ENCODE assay signal across 25 cellular contexts in the genomic region with DNA sequence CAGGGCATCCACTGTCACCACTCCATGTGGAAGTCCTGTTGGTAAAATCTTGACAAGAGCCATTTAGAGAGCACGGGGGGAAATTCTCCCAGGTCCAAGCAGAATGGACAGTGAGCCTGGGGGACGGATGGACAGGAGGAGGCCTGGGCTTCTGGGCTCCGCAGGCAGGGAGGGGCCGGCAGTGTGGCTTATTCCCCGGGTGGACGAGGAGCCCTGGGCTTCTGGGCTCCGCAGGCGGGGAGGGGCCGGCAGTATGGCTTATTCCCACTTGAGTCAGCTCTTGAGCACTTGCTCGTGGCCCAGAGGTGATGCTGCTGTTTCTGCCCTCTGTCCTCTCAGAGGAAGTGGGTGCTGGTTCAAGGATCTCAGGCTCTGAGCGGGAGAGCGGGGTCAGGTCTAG. TPM values are rescaled to one million over a fixed set of nuclear protein-coding genes. Genes with fewer than 3 reads are reported as not detected.
"Had no signal": no experiment of that assay in that cellular context is flagged by ENCODE, and none has a peak within 500 bp of the region (broad histone marks: within the 10 kb centered on the region; RNA-seq: fewer than 3 reads in every experiment).

No MANE protein-coding gene starts in this region.

- H3K9me3 ChIP-seq: esophagus muscularis mucosa, left lung, tibial artery had no signal

- H3K4me3 ChIP-seq: cardiac muscle cell, esophagus muscularis mucosa, hepatocyte, left lung, tibial artery had no signal

- DNase-seq: activated CD4-positive, alpha-beta T cell treated with anti-CD3 and anti-CD28 coated beads, Interleukin-2, amount 50 U/mL, for 1 hour; activated CD4-positive, CD25-positive, alpha-beta regulatory T cell treated with anti-CD3 and anti-CD28 coated beads, Interleukin-2, amount 50 U/mL, for 72 hours; activated CD8-positive, alpha-beta T cell treated with anti-CD3 and anti-CD28 coated beads, Interleukin-2, amount 10 ng/mL, durations not matched to agents 7 days and 5 days; activated gamma-delta T cell; activated naive CD8-positive, alpha-beta T cell treated with anti-CD3 and anti-CD28 coated beads for 36 hours; glutamatergic neuron; immature natural killer cell; left lung; natural killer cell; stimulated activated CD4-positive, alpha-beta T cell treated with anti-CD3 and anti-CD28 coated beads, Interleukin-12 subunit alpha, Interleukin-12 subunit beta, amount 100 ng/mL, for 4 hours; stimulated activated CD4-positive, alpha-beta T cell treated with anti-CD3 and anti-CD28 coated beads, Interleukin-4, amount 100 ng/mL, for 4 hours; stimulated activated naive CD8-positive, alpha-beta T cell treated with anti-CD3 and anti-CD28 coated beads, Interleukin-15, Interleukin-2, amounts not matched to agents 100 U/mL and 50 U/mL, for 24 hours; tibial artery; WERI-Rb-1 had no signal

- H3K9me3 Mint-ChIP-seq: activated naive CD8-positive, alpha-beta T cell treated with anti-CD3 and anti-CD28 coated beads for 36 hours; activated T-helper 1 cell treated with anti-CD3 and anti-CD28 coated beads, Interleukin-12 subunit alpha, Interleukin-12 subunit beta, Interleukin-2, Interleukin-4 antibody, amounts not matched to agents 30 ng/mL and 10 ng/mL and 1 ng/mL, durations not matched to agents 14 hours and 24 hours and 36 hours; immature natural killer cell; mesothelial cell of epicardium; natural killer cell had no signal

- H3K4me1 Mint-ChIP-seq: mesothelial cell of epicardium had no signal

- H3K27ac ChIP-seq: cardiac muscle cell, esophagus muscularis mucosa, hepatocyte, left lung, parathyroid adenoma, tibial artery, WERI-Rb-1 had no signal

- H3K9ac ChIP-seq: parathyroid adenoma had no signal

- H3K27ac Mint-ChIP-seq: activated CD8-positive, alpha-beta T cell treated with anti-CD3 and anti-CD28 coated beads, Interleukin-2, amount 10 ng/mL, durations not matched to agents 7 days and 5 days; activated naive CD8-positive, alpha-beta T cell treated with anti-CD3 and anti-CD28 coated beads for 36 hours; activated T-helper 1 cell treated with anti-CD3 and anti-CD28 coated beads, Interleukin-12 subunit alpha, Interleukin-12 subunit beta, Interleukin-2, Interleukin-4 antibody, amounts not matched to agents 30 ng/mL and 10 ng/mL and 1 ng/mL, durations not matched to agents 14 hours and 24 hours and 36 hours; immature natural killer cell; mesothelial cell of epicardium; natural killer cell had no signal

- H3K27me3 Mint-ChIP-seq: activated naive CD8-positive, alpha-beta T cell treated with anti-CD3 and anti-CD28 coated beads for 36 hours had no signal

- H3K4me3 Mint-ChIP-seq: activated CD8-positive, alpha-beta T cell treated with anti-CD3 and anti-CD28 coated beads, Interleukin-2, amount 10 ng/mL, durations not matched to agents 7 days and 5 days; activated naive CD8-positive, alpha-beta T cell treated with anti-CD3 and anti-CD28 coated beads for 36 hours; activated T-helper 1 cell treated with anti-CD3 and anti-CD28 coated beads, Interleukin-12 subunit alpha, Interleukin-12 subunit beta, Interleukin-2, Interleukin-4 antibody, amounts not matched to agents 30 ng/mL and 10 ng/mL and 1 ng/mL, durations not matched to agents 14 hours and 24 hours and 36 hours; immature natural killer cell; mesothelial cell of epicardium; natural killer cell had no signal

- H3K4me2 ChIP-seq: hepatocyte had no signal

- H3K4me1 ChIP-seq: parathyroid adenoma, tibial artery had no signal

- H3K27me3 ChIP-seq: cardiac muscle cell, esophagus muscularis mucosa, hepatocyte, left lung, tibial artery had no signal

- FAIRE-seq: frontal cortex, TTC549 had no signal

- H3K36me3 Mint-ChIP-seq: natural killer cell had no signal

- H2AFZ ChIP-seq: hepatocyte, parathyroid adenoma had no signal

- ATAC-seq: activated CD8-positive, alpha-beta T cell treated with anti-CD3 and anti-CD28 coated beads, Interleukin-2, amount 10 ng/mL, durations not matched to agents 7 days and 5 days; left lung; natural killer cell; right cardiac atrium; stimulated activated naive CD8-positive, alpha-beta T cell treated with anti-CD3 and anti-CD28 coated beads, Interleukin-15, Interleukin-2, amounts not matched to agents 100 U/mL and 50 U/mL, for 24 hours had no signal

- H3K79me2 ChIP-seq: hepatocyte had no signal

RNA-seq across cellular contexts. Expression of gene CPNE7, which starts 37.3 kb away (rescaled TPM):
- total RNA-seq: right cardiac atrium, skeletal muscle tissue, subcutaneous adipose tissue had no signal
- polyA plus RNA-seq: right cardiac atrium had no signal
